11 cellular contexts compared by ENCODE assay signal in genomic region chr11:102476069-102476468, GRCh38. TPM values are rescaled to one million over a fixed set of nuclear protein-coding genes. Genes with fewer than 3 reads are reported as not detected.
DNase-seq lines count a peak whose midpoint lies in the region; ATAC-seq and TF ChIP-seq lines count a peak whose summit lies in the region.
"Had no signal": no experiment of that assay in that cellular context is flagged by ENCODE, and none has a peak within 500 bp of the region (broad histone marks: within the 10 kb centered on the region; RNA-seq: fewer than 3 reads in every experiment).

No MANE protein-coding gene starts in this region.

- no peak overlapping the region for H3K4me3 Mint-ChIP-seq in activated naive CD4-positive, alpha-beta T cell treated with anti-CD3 and anti-CD28 coated beads for 36 hours
- H3K4me3 Mint-ChIP-seq: CD14-positive monocyte had no signal

- H3K27me3 ChIP-seq in RWPE2 (ENCODE audit: insufficient read depth, poor library complexity, severe bottlenecking) = no peaks in the 10 kb centered on the region
- H3K27me3 ChIP-seq in stomach = no peaks in the 10 kb centered on the region

- H3K27ac ChIP-seq in RWPE2 (ENCODE audit: poor library complexity, severe bottlenecking) = peak overlapping the region; percentile 39
- peak overlapping the region in 4 of 5 donors; percentile 36 to 77 (median 70) for H3K27ac ChIP-seq in stomach

- TF ChIP-seq EP300 in stomach (IDR thresholded peaks at IDR 0.05) = no peak

- peak; percentile 51; the same call in 2 of the 3 replicates for ATAC-seq in RWPE2 (ENCODE audit: low read depth)

- H3K27me3 Mint-ChIP-seq in activated naive CD4-positive, alpha-beta T cell treated with anti-CD3 and anti-CD28 coated beads for 36 hours (ENCODE audit: low read depth) = no peaks in the 10 kb centered on the region
- H3K27me3 Mint-ChIP-seq: progenitor cell of endocrine pancreas had no signal

- H3K9me3 ChIP-seq in RWPE2 (ENCODE audit: severe bottlenecking) (no peaks in the 10 kb centered on the region), stomach (no peaks in the 10 kb centered on the region)

- CTCF ChIA-PET in activated naive CD4-positive, alpha-beta T cell treated with anti-CD3 and anti-CD28 coated beads for 36 hours (lab: Charles Lee) = interaction anchor here (0.5 to 3.2 kb wide), 16 partner anchors 9 to 160 kb away, joined by 3 to 18 read pairs (median 4); no protein-coding TSS in a partner anchor

- no peak for DNase-seq in activated naive CD4-positive, alpha-beta T cell treated with anti-CD3 and anti-CD28 coated beads for 36 hours
- no peak for DNase-seq in activated naive CD4-positive, alpha-beta T cell treated with anti-CD3 and anti-CD28 coated beads, Interleukin-2, amount 50 U/mL, for 16 hours
- no peak for DNase-seq in RWPE2 (ENCODE audit: low spot score)
- DNase-seq in epithelial cell of proximal tubule (ENCODE audit: low read depth) = peak; percentile 45
- DNase-seq in stomach = no peak
- DNase-seq in RKO (ENCODE audit: low spot score) = no peak
- DNase-seq in Kasumi-1 (lab: John Stamatoyannopoulos, UW) = no peak
- no peak for DNase-seq in activated CD4-positive, alpha-beta T cell treated with anti-CD3 and anti-CD28 coated beads for 48 hours
- DNase-seq: NCI-H446 treated with DMSO at 0.1 percent for 48 hours had no signal

- H3K4me1 ChIP-seq in RWPE2 (ENCODE audit: insufficient read depth, poor library complexity, severe bottlenecking) (peaks cover 17% of the 10 kb centered on the region), stomach (peaks cover 0 to 30% (median 22%) of the 10 kb centered on the region in 4 donors)

- TF ChIP-seq CTCF in RWPE2 (IDR thresholded peaks at IDR 0.05; ENCODE audit: poor library complexity, severe bottlenecking) = no peak
- no peak for TF ChIP-seq CTCF in epithelial cell of proximal tubule (conservative IDR thresholded peaks at IDR 0.05; ENCODE audit: low read depth, low read length)
- no peak for TF ChIP-seq CTCF in stomach (IDR thresholded peaks at IDR 0.05)

- WGBS in stomach, 5 donors = 59 to 75% (median 72%) methylated on average over 1 of the region's 1 CpG

- no peaks in the 10 kb centered on the region for H3K36me3 Mint-ChIP-seq in activated naive CD4-positive, alpha-beta T cell treated with anti-CD3 and anti-CD28 coated beads for 36 hours (ENCODE audit: low read depth)
- H3K36me3 Mint-ChIP-seq: CD14-positive monocyte had no signal

- intact Hi-C loops in activated naive CD4-positive, alpha-beta T cell treated with anti-CD3 and anti-CD28 coated beads for 36 hours (cut with micrococcal nuclease) = loop anchor here (1.0 kb wide), 4 partner anchors 8 to 46 kb away; no protein-coding TSS in a partner anchor
- intact Hi-C loops in stomach (cut with DNase I; ENCODE audit: low total_unique reads) = no loop called here

- no peaks in the 10 kb centered on the region for H3K36me3 ChIP-seq in RWPE2 (ENCODE audit: low read depth)
- no peaks in the 10 kb centered on the region for H3K36me3 ChIP-seq in stomach

- H3K9me3 Mint-ChIP-seq in activated naive CD4-positive, alpha-beta T cell treated with anti-CD3 and anti-CD28 coated beads for 36 hours = no peaks in the 10 kb centered on the region
- H3K9me3 Mint-ChIP-seq: CD14-positive monocyte had no signal

- peaks cover 66% of the 10 kb centered on the region for H3K4me1 Mint-ChIP-seq in activated naive CD4-positive, alpha-beta T cell treated with anti-CD3 and anti-CD28 coated beads for 36 hours (ENCODE audit: low read depth)

- H3K27ac Mint-ChIP-seq in activated naive CD4-positive, alpha-beta T cell treated with anti-CD3 and anti-CD28 coated beads for 36 hours = peak overlapping the region; percentile 75

- H3K4me3 ChIP-seq in RWPE2 (ENCODE audit: severe bottlenecking) = no peak overlapping the region
- no peak overlapping the region for H3K4me3 ChIP-seq in epithelial cell of proximal tubule (ENCODE audit: low read depth, low read length)
- H3K4me3 ChIP-seq in stomach = no peak overlapping the region

- TF ChIP-seq POLR2A in stomach (IDR thresholded peaks at IDR 0.05) = no peak

RNA-seq across cellular contexts. Expression of gene TMEM123, which starts 23.5 kb away (rescaled TPM):
- total RNA-seq in activated naive CD4-positive, alpha-beta T cell treated with anti-CD3 and anti-CD28 coated beads for 36 hours = 100 to 1,000 TPM; 232 to 255 TPM
- total RNA-seq in epithelial cell of proximal tubule = 137 and 165 TPM in 2 replicates
- 100 to 1,000 TPM in 2 of 5 donors, 10 to 100 TPM in 3; 16.2 to 226 (median 75.3) TPM for total RNA-seq in stomach
- 10 to 100 TPM; 47.2 to 53.6 (median 49.6) TPM for polyA plus RNA-seq in stomach

RNA-seq across cellular contexts. Expression of gene MMP7, which starts 54.5 kb away (rescaled TPM):
- not detected for total RNA-seq in activated naive CD4-positive, alpha-beta T cell treated with anti-CD3 and anti-CD28 coated beads for 36 hours
- total RNA-seq in epithelial cell of proximal tubule (238 and 321 TPM in 2 replicates), stomach (1 to 10 TPM in 2 of 5 donors, under 1 TPM in 1, not detected in 2; 0.37 to 2.0 (median 1.3) TPM)
- polyA plus RNA-seq in stomach = 10 to 100 TPM in 1 of 3 donors, 1 to 10 TPM in 1, not detected in 1; 2.1 to 45.1 TPM
- total RNA-seq: progenitor cell of endocrine pancreas had no signal
- polyA plus RNA-seq: CD14-positive monocyte had no signal

Comparison
In these comparisons a context has a peak if more than half of its experiments do, and no peak if none do; other contexts are left out.
1. RNA of gene MMP7, which starts 54.5 kb away (total RNA-seq): 238 to 321 TPM in epithelial cell of proximal tubule; 0.37 to 2.0 TPM in stomach and not detected in activated naive CD4-positive, alpha-beta T cell treated with anti-CD3 and anti-CD28 coated beads for 36 hours; every median in the first group is over 10 times any median in the second.